Comparison of ENCODE assay signal across 5 cellular contexts in the genomic region with DNA sequence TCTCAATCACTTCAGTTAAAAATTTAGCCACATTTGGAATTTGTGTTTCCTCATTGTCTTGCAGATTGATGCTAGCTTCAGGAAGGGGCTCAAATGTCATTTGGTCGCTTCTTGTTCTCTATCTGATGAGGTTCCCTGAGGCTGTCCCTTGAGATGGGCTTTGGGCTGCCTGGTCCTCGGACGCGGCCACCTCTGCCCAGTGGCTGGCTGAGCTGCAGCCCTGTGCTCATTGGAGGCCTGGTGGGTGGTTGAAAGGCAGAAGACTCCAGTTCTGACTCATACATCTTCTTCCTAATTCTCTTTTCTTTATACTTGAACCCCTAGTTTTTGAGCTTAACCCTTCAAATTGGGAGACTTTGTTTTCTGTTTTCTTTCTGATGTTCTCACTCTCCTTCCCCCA.
"Had no signal": no experiment of that assay in that cellular context is flagged by ENCODE, and none has a peak within 500 bp of the region (broad histone marks: within the 10 kb centered on the region; RNA-seq: fewer than 3 reads in every experiment).

No MANE protein-coding gene starts in this region.

- DNase-seq: IMR-90, KBM-7, KG1 had no signal

- H3K4me3 ChIP-seq: K562 had no signal

- H3K27ac ChIP-seq: HL-60 had no signal
